Comparison of ENCODE assay signal across 25 cellular contexts in the genomic region with DNA sequence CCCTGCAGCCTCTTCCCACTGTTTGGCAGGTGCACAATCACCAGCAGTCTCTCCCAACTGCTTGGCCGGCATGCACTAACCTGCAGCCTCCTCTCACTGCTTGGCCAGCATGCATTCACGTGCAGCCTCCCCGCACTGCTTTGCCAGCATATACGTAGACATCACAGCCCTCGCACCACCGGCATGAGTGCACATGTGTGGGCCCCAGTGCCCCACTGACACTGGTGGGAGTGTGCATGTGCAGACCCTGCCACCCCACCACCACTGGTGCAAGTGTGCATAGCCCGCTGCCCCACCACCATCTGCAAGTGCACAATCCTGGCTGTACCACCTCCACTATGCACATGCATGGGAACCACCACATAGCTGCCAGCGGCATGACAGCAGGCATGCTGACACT.
"Had no signal": no experiment of that assay in that cellular context is flagged by ENCODE, and none has a peak within 500 bp of the region (broad histone marks: within the 10 kb centered on the region; RNA-seq: fewer than 3 reads in every experiment).

No MANE protein-coding gene starts in this region.

- H3K27ac Mint-ChIP-seq: naive B cell; natural killer cell; nephron progenitor cell; neural progenitor cell; progenitor cell of endocrine pancreas; stimulated activated effector memory CD8-positive, alpha-beta T cell treated with anti-CD3 and anti-CD28 coated beads, Interleukin-12 subunit alpha, Interleukin-12 subunit beta, amount 100 ng/mL, for 72 hours; stimulated activated naive CD8-positive, alpha-beta T cell treated with anti-CD3 and anti-CD28 coated beads, Interleukin-15, Interleukin-2, amounts not matched to agents 100 ng/mL and 50 ng/mL, for 24 hours; type B pancreatic cell had no signal

- H3K36me3 ChIP-seq: left lung, lower lobe of right lung, neural progenitor cell, ovary, right atrium auricular region, suprapubic skin, thoracic aorta, tibial artery had no signal

- FAIRE-seq: kidney had no signal

- H3K9me3 ChIP-seq: left lung, lower lobe of right lung, ovary, right atrium auricular region, suprapubic skin, thoracic aorta, tibial artery had no signal

- H3K4me1 Mint-ChIP-seq: naive B cell; natural killer cell; nephron progenitor cell; stimulated activated effector memory CD8-positive, alpha-beta T cell treated with anti-CD3 and anti-CD28 coated beads, Interleukin-12 subunit alpha, Interleukin-12 subunit beta, amount 100 ng/mL, for 72 hours had no signal

- H3K4me1 ChIP-seq: left lung, lower lobe of right lung, neural progenitor cell, right atrium auricular region, tibial artery had no signal

- H3K4me3 Mint-ChIP-seq: naive B cell; natural killer cell; nephron progenitor cell; neural progenitor cell; stimulated activated effector memory CD8-positive, alpha-beta T cell treated with anti-CD3 and anti-CD28 coated beads, Interleukin-12 subunit alpha, Interleukin-12 subunit beta, amount 100 ng/mL, for 72 hours; stimulated activated naive CD8-positive, alpha-beta T cell treated with anti-CD3 and anti-CD28 coated beads, Interleukin-15, Interleukin-2, amounts not matched to agents 100 ng/mL and 50 ng/mL, for 24 hours; type B pancreatic cell had no signal

- H3K9me3 Mint-ChIP-seq: nephron progenitor cell, neural progenitor cell, type B pancreatic cell had no signal

- H3K27ac ChIP-seq: left lung, lower lobe of right lung, neural progenitor cell, ovary, right atrium auricular region, skin epidermis, suprapubic skin, thoracic aorta, tibial artery had no signal

- H3K27me3 ChIP-seq: left lung, neural progenitor cell, ovary, right atrium auricular region, suprapubic skin had no signal

- DNase-seq: head of caudate nucleus; hippocampal formation; kidney; left colon; lower lobe of right lung; mammary epithelial cell; mesenchymal stem cell; naive B cell; natural killer cell; nephron progenitor cell; ovary; stimulated activated CD4-positive, alpha-beta T cell treated with anti-CD3 and anti-CD28 coated beads, Interleukin-4, amount 100 ng/mL, for 24 hours; stimulated activated naive CD4-positive, alpha-beta T cell; tibial artery had no signal

- H3K4me3 ChIP-seq: left lung, lower lobe of right lung, neural progenitor cell, ovary, right atrium auricular region, skin epidermis, suprapubic skin, thoracic aorta, tibial artery had no signal

- H2AFZ ChIP-seq: neural progenitor cell had no signal

- H3K4me2 ChIP-seq: neural progenitor cell had no signal

- H3K36me3 Mint-ChIP-seq: naive B cell; natural killer cell; neural progenitor cell; stimulated activated effector memory CD8-positive, alpha-beta T cell treated with anti-CD3 and anti-CD28 coated beads, Interleukin-12 subunit alpha, Interleukin-12 subunit beta, amount 100 ng/mL, for 72 hours; type B pancreatic cell had no signal

- ATAC-seq: left colon; left lung; lower lobe of right lung; natural killer cell; sciatic nerve; stimulated activated effector memory CD8-positive, alpha-beta T cell treated with anti-CD3 and anti-CD28 coated beads, Interleukin-12 subunit alpha, Interleukin-12 subunit beta, amount 100 ng/mL, for 72 hours had no signal

- H3K9ac ChIP-seq: neural progenitor cell had no signal

- H3K27me3 Mint-ChIP-seq: naive B cell; stimulated activated naive CD8-positive, alpha-beta T cell treated with anti-CD3 and anti-CD28 coated beads, Interleukin-15, Interleukin-2, amounts not matched to agents 100 ng/mL and 50 ng/mL, for 24 hours had no signal
